21 cellular contexts compared by ENCODE assay signal in genomic region chr5:16885635-16886365, GRCh38. TPM values are rescaled to one million over a fixed set of nuclear protein-coding genes. Genes with fewer than 3 reads are reported as not detected.
DNase-seq lines count a peak whose midpoint lies in the region; ATAC-seq and TF ChIP-seq lines count a peak whose summit lies in the region.
"Had no signal": no experiment of that assay in that cellular context is flagged by ENCODE, and none has a peak within 500 bp of the region (broad histone marks: within the 10 kb centered on the region; RNA-seq: fewer than 3 reads in every experiment).

No MANE protein-coding gene starts in this region.

- no peaks in the 10 kb centered on the region for H3K27me3 Mint-ChIP-seq in mesothelial cell of epicardium (ENCODE audit: low read depth)
- H3K27me3 Mint-ChIP-seq: activated CD4-positive, alpha-beta T cell treated with anti-CD3 and anti-CD28 coated beads, Interleukin-2, amount 10 ng/mL, durations not matched to agents 7 days and 5 days had no signal

- H3K79me2 ChIP-seq in GM23248 (ENCODE audit: insufficient read depth): peaks cover 99% of the 10 kb centered on the region

- no peak for TF ChIP-seq CTCF in ascending aorta (IDR thresholded peaks at IDR 0.05)
- no peak for TF ChIP-seq CTCF in mesothelial cell of epicardium (IDR thresholded peaks at IDR 0.05; ENCODE audit: unreplicated experiment)
- no peak for TF ChIP-seq CTCF in thoracic aorta (IDR thresholded peaks at IDR 0.05)

- intact Hi-C loops in ascending aorta (cut with DNase I): loop anchor here (2.0 to 10.0 kb wide), 4 partner anchors 15 to 242 kb away; partner anchors contain the start of gene MYO10

- 81 to 82% methylated on average over 13 of the region's 13 CpGs for WGBS in GM23248 (ENCODE audit: low coverage in 1 of 2, low lambda C conversion rate in 2 of 2, missing lambda C conversion rate in 2 of 2), 2 experiments

- in situ Hi-C loops in GM23248 (cut with MboI): no loop called here

- DNase-seq in GM23248 (no peak), ascending aorta (ENCODE audit: low spot score in 2 of 2) (no peak), mesothelial cell of epicardium (ENCODE audit: low spot score in 2 of 2, unreplicated experiment in 2 of 2) (no peak), thoracic aorta (ENCODE audit: low spot score) (no peak), COLO668 (lab: John Stamatoyannopoulos, UW; ENCODE audit: unreplicated experiment) (no peak), NCI-H2171 treated with DMSO at 0.1 percent for 48 hours (lab: John Stamatoyannopoulos, UW) (no peak)
- DNase-seq: activated CD4-positive, alpha-beta T cell treated with anti-CD3 and anti-CD28 coated beads, Interleukin-2, amount 10 ng/mL, durations not matched to agents 7 days and 5 days; activated CD8-positive, alpha-beta memory T cell treated with anti-CD3 and anti-CD28 coated beads, Interleukin-2, amount 50 U/mL, for 48 hours; activated naive CD4-positive, alpha-beta T cell treated with anti-CD3 and anti-CD28 coated beads for 36 hours; BE2C; DMS 273 treated with DMSO at 0.1 percent for 48 hours; dorsolateral prefrontal cortex; heart left ventricle; Karpas-422; NCI-H1105; NCI-H774; PC-9; stimulated activated CD4-positive, alpha-beta T cell treated with anti-CD3 and anti-CD28 coated beads, Interleukin-2, amount 100 ng/mL, for 48 hours; substantia nigra had no signal

- H3K36me3 Mint-ChIP-seq in mesothelial cell of epicardium: peaks cover 2% of the 10 kb centered on the region

- H3K4me3 ChIP-seq in GM23248: peak overlapping the region; percentile 46; the same call in 1 of the 2 replicates
- H3K4me3 ChIP-seq in ascending aorta: no peak overlapping the region
- H3K4me3 ChIP-seq in thoracic aorta: no peak overlapping the region
- H3K4me3 ChIP-seq: dorsolateral prefrontal cortex, heart left ventricle, PC-9 had no signal

- peak; percentile 44 for ATAC-seq in thoracic aorta (ENCODE audit: insufficient number of reproducible peaks, low FRiP score, low read depth)
- no peak for ATAC-seq in HG03342 (IDR thresholded peaks at IDR 0.05; ENCODE audit: unreplicated experiment)
- ATAC-seq in activated CD4-positive, CD25-positive, alpha-beta regulatory T cell treated with anti-CD3 and anti-CD28 coated beads, Interleukin-2, amount 50 U/mL, for 24 hours: no peak

- peak overlapping the region; percentile 51 for H3K4me2 ChIP-seq in GM23248 (ENCODE audit: unreplicated experiment)

- H3K27ac ChIP-seq in GM23248 (peak overlapping the region; percentile 81), ascending aorta (peak overlapping the region; percentile 53 to 85), thoracic aorta (peak overlapping the region; percentile 45 to 80)
- H3K27ac ChIP-seq: PC-9 had no signal

- H3K27me3 ChIP-seq in GM23248 (replicated peaks; ENCODE audit: insufficient read depth) (no peaks in the 10 kb centered on the region), ascending aorta (no peaks in the 10 kb centered on the region), thoracic aorta (replicated peaks; ENCODE audit: insufficient read depth) (no peaks in the 10 kb centered on the region)
- H3K27me3 ChIP-seq: heart left ventricle had no signal

- H2AFZ ChIP-seq in GM23248: no peak overlapping the region
- H2AFZ ChIP-seq: PC-9 had no signal

- no peaks in the 10 kb centered on the region for H3K9me3 ChIP-seq in GM23248 (ENCODE audit: low read depth)
- H3K9me3 ChIP-seq in ascending aorta: no peaks in the 10 kb centered on the region
- no peaks in the 10 kb centered on the region for H3K9me3 ChIP-seq in thoracic aorta
- H3K9me3 ChIP-seq: BE2C, heart left ventricle had no signal

- peaks cover 64% of the 10 kb centered on the region for H3F3A ChIP-seq in GM23248 (ENCODE audit: insufficient read depth)

- peaks cover 70% of the 10 kb centered on the region for H3K4me1 ChIP-seq in GM23248 (ENCODE audit: insufficient read depth)
- H3K4me1 ChIP-seq in ascending aorta: peaks cover 0 to 9% of the 10 kb centered on the region in 2 donors
- H3K4me1 ChIP-seq in thoracic aorta (ENCODE audit: control insufficient read depth in 1 of 2, low read depth in 2 of 2): peaks cover 17% of the 10 kb centered on the region in 2 donors
- H3K4me1 ChIP-seq: BE2C had no signal

- H3K9ac ChIP-seq in GM23248: peak overlapping the region; percentile 64

- no peaks in the 10 kb centered on the region for H3K36me3 ChIP-seq in GM23248 (ENCODE audit: low read depth)
- H3K36me3 ChIP-seq in ascending aorta: no peaks in the 10 kb centered on the region
- H3K36me3 ChIP-seq in thoracic aorta: no peaks in the 10 kb centered on the region
- H3K36me3 ChIP-seq: BE2C, heart left ventricle had no signal

- H3K9me3 Mint-ChIP-seq in mesothelial cell of epicardium: no peaks in the 10 kb centered on the region
- H3K9me3 Mint-ChIP-seq: activated naive CD4-positive, alpha-beta T cell treated with anti-CD3 and anti-CD28 coated beads for 36 hours had no signal

- no peaks in the 10 kb centered on the region for H3K9me2 ChIP-seq in GM23248 (ENCODE audit: insufficient read depth)

- peak overlapping the region; percentile 52 for H3K27ac Mint-ChIP-seq in mesothelial cell of epicardium
- H3K27ac Mint-ChIP-seq: activated CD4-positive, alpha-beta T cell treated with anti-CD3 and anti-CD28 coated beads, Interleukin-2, amount 10 ng/mL, durations not matched to agents 7 days and 5 days; activated naive CD4-positive, alpha-beta T cell treated with anti-CD3 and anti-CD28 coated beads for 36 hours had no signal

- peaks cover 3% of the 10 kb centered on the region; the same call in 1 of the 2 replicates for H4K20me1 ChIP-seq in GM23248 (ENCODE audit: insufficient read depth)

- no peak overlapping the region for H3K4me3 Mint-ChIP-seq in mesothelial cell of epicardium
- H3K4me3 Mint-ChIP-seq: activated CD4-positive, alpha-beta T cell treated with anti-CD3 and anti-CD28 coated beads, Interleukin-2, amount 10 ng/mL, durations not matched to agents 7 days and 5 days; activated naive CD4-positive, alpha-beta T cell treated with anti-CD3 and anti-CD28 coated beads for 36 hours had no signal

- peaks cover 54% of the 10 kb centered on the region for H3K4me1 Mint-ChIP-seq in mesothelial cell of epicardium
- H3K4me1 Mint-ChIP-seq: activated CD4-positive, alpha-beta T cell treated with anti-CD3 and anti-CD28 coated beads, Interleukin-2, amount 10 ng/mL, durations not matched to agents 7 days and 5 days had no signal

RNA-seq across cellular contexts. Expression of gene MYO10, which starts 50.3 kb away (rescaled TPM):
- 43.2 and 49.1 TPM in 2 replicates for total RNA-seq in GM23248 (2014; rRNA removed; shearing (Covaris generic))
- 42.2 and 47.0 TPM in 2 replicates for polyA plus RNA-seq in GM23248 (2016; fragmentation: Nextera tagmentation; extraction: Ambion mirVana)
- total RNA-seq in ascending aorta (20.0 TPM), mesothelial cell of epicardium (50.1 to 56.7 TPM (median 51.9 TPM) in 3 replicates), thoracic aorta (10 to 100 TPM; 11.4 to 41.7 TPM)
